Comparison of ENCODE assay signal across 1 cellular context in genomic region chr2:111522231-111522768, GRCh38.
TF ChIP-seq lines count a peak whose summit lies in the region.

No MANE protein-coding gene starts in this region.

TF ChIP-seq in HepG2, 621 proteins besides CTCF, POLR2A, EP300 and RAD21 (continued from another document and continues in another):
- TF ChIP-seq E2F1 (CRISPR knock-in tag; IDR thresholded peaks at IDR 0.05) (no peak), JUND (CRISPR knock-in tag; IDR thresholded peaks at IDR 0.05) (no peak), ZNF616 (CRISPR knock-in tag; IDR thresholded peaks at IDR 0.05; ENCODE audit: low read depth) (no peak), ZNF609 (CRISPR knock-in tag; IDR thresholded peaks at IDR 0.05; ENCODE audit: borderline replicate concordance) (no peak), TRIM22 (IDR thresholded peaks at IDR 0.05) (no peak), GABPB1 (CRISPR knock-in tag; IDR thresholded peaks at IDR 0.05) (0 out of 2 replicates have a peak, but pooled peaks have one; percentile 4), ZNF724P (CRISPR knock-in tag; IDR thresholded peaks at IDR 0.05; ENCODE audit: borderline replicate concordance) (no peak), ZC3H4 (CRISPR knock-in tag; IDR thresholded peaks at IDR 0.05; ENCODE audit: borderline replicate concordance) (no peak), ZNF343 (CRISPR knock-in tag; IDR thresholded peaks at IDR 0.05) (no peak), ATRX (CRISPR knock-in tag; IDR thresholded peaks at IDR 0.05; ENCODE audit: borderline replicate concordance) (no peak), ZBTB49 (CRISPR knock-in tag; IDR thresholded peaks at IDR 0.05; ENCODE audit: borderline replicate concordance) (no peak), ZNF576 (CRISPR knock-in tag; IDR thresholded peaks at IDR 0.05) (no peak), HNRNPK (IDR thresholded peaks at IDR 0.05; ENCODE audit: low read depth, low read length, poor library complexity, severe bottlenecking) (no peak), ZNF232 (CRISPR knock-in tag; IDR thresholded peaks at IDR 0.05; ENCODE audit: borderline replicate concordance) (no peak), ZNF549 (CRISPR knock-in tag; IDR thresholded peaks at IDR 0.05) (no peak), ZNF891 (CRISPR knock-in tag; IDR thresholded peaks at IDR 0.05) (no peak), ZBTB43 (CRISPR knock-in tag; conservative IDR thresholded peaks at IDR 0.05) (no peak), MTF2 (CRISPR knock-in tag; IDR thresholded peaks at IDR 0.05; ENCODE audit: borderline replicate concordance) (no peak), ZSCAN9 (CRISPR knock-in tag; IDR thresholded peaks at IDR 0.05; ENCODE audit: borderline replicate concordance) (peak; percentile 39; the same call in 1 of the 2 replicates), ZNF230 (CRISPR knock-in tag; IDR thresholded peaks at IDR 0.05) (no peak), ZNF652 (CRISPR knock-in tag; IDR thresholded peaks at IDR 0.05; ENCODE audit: borderline replicate concordance, low read depth) (no peak), EHMT2 (IDR thresholded peaks at IDR 0.05; ENCODE audit: borderline replicate concordance, low read depth, low read length) (no peak), ZBTB40 (IDR thresholded peaks at IDR 0.05) (no peak), ZBTB40 (CRISPR knock-in tag; IDR thresholded peaks at IDR 0.05) (no peak), SRSF4 (IDR thresholded peaks at IDR 0.05; ENCODE audit: low read depth, low read length, poor library complexity, severe bottlenecking) (no peak), YY1 (IDR thresholded peaks at IDR 0.05; ENCODE audit: insufficient read depth, insufficient replicate concordance, low read depth, low read length) (no peak), ZNF354B (CRISPR knock-in tag; IDR thresholded peaks at IDR 0.05) (no peak), ZNF12 (CRISPR knock-in tag; IDR thresholded peaks at IDR 0.05) (no peak), SNAPC5 (CRISPR knock-in tag; IDR thresholded peaks at IDR 0.05; ENCODE audit: borderline replicate concordance) (no peak), LCORL (IDR thresholded peaks at IDR 0.05) (no peak), LCORL (CRISPR knock-in tag; IDR thresholded peaks at IDR 0.05) (0 out of 2 replicates have a peak, but pooled peaks have one; percentile 16), ZSCAN30 (CRISPR knock-in tag; IDR thresholded peaks at IDR 0.05) (no peak)
- TF ChIP-seq, protein P1, sequence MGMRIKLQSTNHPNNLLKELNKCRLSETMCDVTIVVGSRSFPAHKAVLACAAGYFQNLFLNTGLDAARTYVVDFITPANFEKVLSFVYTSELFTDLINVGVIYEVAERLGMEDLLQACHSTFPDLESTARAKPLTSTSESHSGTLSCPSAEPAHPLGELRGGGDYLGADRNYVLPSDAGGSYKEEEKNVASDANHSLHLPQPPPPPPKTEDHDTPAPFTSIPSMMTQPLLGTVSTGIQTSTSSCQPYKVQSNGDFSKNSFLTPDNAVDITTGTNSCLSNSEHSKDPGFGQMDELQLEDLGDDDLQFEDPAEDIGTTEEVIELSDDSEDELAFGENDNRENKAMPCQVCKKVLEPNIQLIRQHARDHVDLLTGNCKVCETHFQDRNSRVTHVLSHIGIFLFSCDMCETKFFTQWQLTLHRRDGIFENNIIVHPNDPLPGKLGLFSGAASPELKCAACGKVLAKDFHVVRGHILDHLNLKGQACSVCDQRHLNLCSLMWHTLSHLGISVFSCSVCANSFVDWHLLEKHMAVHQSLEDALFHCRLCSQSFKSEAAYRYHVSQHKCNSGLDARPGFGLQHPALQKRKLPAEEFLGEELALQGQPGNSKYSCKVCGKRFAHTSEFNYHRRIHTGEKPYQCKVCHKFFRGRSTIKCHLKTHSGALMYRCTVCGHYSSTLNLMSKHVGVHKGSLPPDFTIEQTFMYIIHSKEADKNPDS (CRISPR knock-in tag; IDR thresholded peaks at IDR 0.05): no peak
